In genomic region chr2:218323526-218324472, GRCh38 we compare ENCODE assay signal across 1 cellular context.
TF ChIP-seq lines count a peak whose summit lies in the region.

No MANE protein-coding gene starts in this region.

TF ChIP-seq in HepG2, 621 proteins besides CTCF, POLR2A, EP300 and RAD21 (continued from another document and continues in another):
- TF ChIP-seq ZNF784 (CRISPR knock-in tag; IDR thresholded peaks at IDR 0.05; ENCODE audit: borderline replicate concordance), result no peak
- TF ChIP-seq HINFP (CRISPR knock-in tag; IDR thresholded peaks at IDR 0.05; ENCODE audit: low read depth), result 0 out of 2 replicates have a peak, but pooled peaks have one; percentile 6
- 0 out of 2 replicates have a peak, but pooled peaks have one; percentile 71 for TF ChIP-seq SAFB2 (CRISPR knock-in tag; IDR thresholded peaks at IDR 0.05; ENCODE audit: borderline replicate concordance, low read depth)
- no peak for TF ChIP-seq MNT (IDR thresholded peaks at IDR 0.05)
- peak; percentile 58; the same call in 1 of the 2 replicates for TF ChIP-seq SIX1 (CRISPR knock-in tag; IDR thresholded peaks at IDR 0.05; ENCODE audit: borderline replicate concordance)
- TF ChIP-seq ZNF354B (CRISPR knock-in tag; IDR thresholded peaks at IDR 0.05), result no peak
- TF ChIP-seq POLR2AphosphoS2 (IDR thresholded peaks at IDR 0.05; ENCODE audit: low read depth, low read length), result no peak
- TF ChIP-seq ZNF543 (CRISPR knock-in tag; IDR thresholded peaks at IDR 0.05), result peak; percentile 62; the same call in 1 of the 2 replicates
- peak; percentile 76 for TF ChIP-seq JUNB (CRISPR knock-in tag; IDR thresholded peaks at IDR 0.05; ENCODE audit: borderline replicate concordance)
- peak; percentile 78; the same call in 1 of the 2 replicates for TF ChIP-seq ZNF607 (CRISPR knock-in tag; IDR thresholded peaks at IDR 0.05; ENCODE audit: borderline replicate concordance)
- TF ChIP-seq MZF1 (CRISPR knock-in tag; IDR thresholded peaks at IDR 0.05; ENCODE audit: borderline replicate concordance), result peak; percentile 65; the same call in 1 of the 2 replicates
- TF ChIP-seq ZNF207 (IDR thresholded peaks at IDR 0.05; ENCODE audit: borderline replicate concordance), result no peak
- no peak for TF ChIP-seq TEF (CRISPR knock-in tag; IDR thresholded peaks at IDR 0.05)
- TF ChIP-seq CBX5 (CRISPR knock-in tag; IDR thresholded peaks at IDR 0.05; ENCODE audit: borderline replicate concordance), result no peak
- no peak for TF ChIP-seq JARID2 (CRISPR knock-in tag; IDR thresholded peaks at IDR 0.05; ENCODE audit: insufficient replicate concordance)
- TF ChIP-seq IKZF1 (IDR thresholded peaks at IDR 0.05), result no peak
- TF ChIP-seq STAT5B (CRISPR knock-in tag; IDR thresholded peaks at IDR 0.05), result no peak
- TF ChIP-seq ZNF513 (CRISPR knock-in tag; conservative IDR thresholded peaks at IDR 0.05), result no peak
- TF ChIP-seq LCORL (IDR thresholded peaks at IDR 0.05), result no peak
- peak; percentile 88 for TF ChIP-seq LCORL (CRISPR knock-in tag; IDR thresholded peaks at IDR 0.05)
- TF ChIP-seq EEA1 (CRISPR knock-in tag; IDR thresholded peaks at IDR 0.05; ENCODE audit: borderline replicate concordance), result 0 out of 2 replicates have a peak, but pooled peaks have one; percentile 60
- peak; percentile 38; the same call in 1 of the 2 replicates for TF ChIP-seq MEF2D (CRISPR knock-in tag; IDR thresholded peaks at IDR 0.05)
- TF ChIP-seq ZNF552 (CRISPR knock-in tag; IDR thresholded peaks at IDR 0.05; ENCODE audit: borderline replicate concordance), result peak; percentile 22; the same call in 1 of the 2 replicates
- TF ChIP-seq ELK4 (CRISPR knock-in tag; IDR thresholded peaks at IDR 0.05; ENCODE audit: borderline replicate concordance), result no peak
- peak; percentile 96 for TF ChIP-seq ZNF343 (CRISPR knock-in tag; IDR thresholded peaks at IDR 0.05)
- peak; percentile 74; the same call in 1 of the 2 replicates for TF ChIP-seq RFXAP (CRISPR knock-in tag; IDR thresholded peaks at IDR 0.05; ENCODE audit: borderline replicate concordance)
- TF ChIP-seq ZNF446 (CRISPR knock-in tag; IDR thresholded peaks at IDR 0.05), result no peak
- TF ChIP-seq ZNF724P (CRISPR knock-in tag; IDR thresholded peaks at IDR 0.05; ENCODE audit: borderline replicate concordance), result peak; percentile 84
- peak; percentile 82 for TF ChIP-seq HOXA5 (CRISPR knock-in tag; IDR thresholded peaks at IDR 0.05)
- TF ChIP-seq FOXO4 (CRISPR knock-in tag; conservative IDR thresholded peaks at IDR 0.05), result peak; percentile 97; the same call in 1 of the 2 replicates
- 0 out of 2 replicates have a peak, but pooled peaks have one; percentile 80 for TF ChIP-seq HOXA7 (CRISPR knock-in tag; IDR thresholded peaks at IDR 0.05)
- TF ChIP-seq MAZ (IDR thresholded peaks at IDR 0.05; ENCODE audit: borderline replicate concordance, low read depth, low read length), result no peak
- TF ChIP-seq MAZ (CRISPR knock-in tag; IDR thresholded peaks at IDR 0.05; ENCODE audit: low read depth), result 0 out of 2 replicates have a peak, but pooled peaks have one; percentile 38
- no peak for TF ChIP-seq GLMP (CRISPR knock-in tag; IDR thresholded peaks at IDR 0.05; ENCODE audit: borderline replicate concordance)
- peak; percentile 30; the same call in 1 of the 2 replicates for TF ChIP-seq NFKBIZ (CRISPR knock-in tag; IDR thresholded peaks at IDR 0.05)
- TF ChIP-seq ZNF263 (CRISPR knock-in tag; IDR thresholded peaks at IDR 0.05), result 0 out of 2 replicates have a peak, but pooled peaks have one; percentile 38
- TF ChIP-seq YEATS4 (CRISPR knock-in tag; IDR thresholded peaks at IDR 0.05; ENCODE audit: borderline replicate concordance), result peak; percentile 54; the same call in 1 of the 2 replicates
- TF ChIP-seq POLR2AphosphoS5 (IDR thresholded peaks at IDR 0.05; ENCODE audit: low read depth, low read length), result peak; percentile 67
- no peak; the same call in none of the 2 replicates for TF ChIP-seq FOSL2 (CRISPR knock-in tag; IDR thresholded peaks at IDR 0.05)
- 0 out of 2 replicates have a peak, but pooled peaks have one; percentile 20 for TF ChIP-seq EED (CRISPR knock-in tag; IDR thresholded peaks at IDR 0.05)
- no peak; the same call in 1 of the 2 replicates for TF ChIP-seq ZNF770 (CRISPR knock-in tag; IDR thresholded peaks at IDR 0.05)
- 0 out of 2 replicates have a peak, but pooled peaks have one; percentile 31 for TF ChIP-seq RNF219 (CRISPR knock-in tag; IDR thresholded peaks at IDR 0.05)
- no peak for TF ChIP-seq ZNF773 (CRISPR knock-in tag; IDR thresholded peaks at IDR 0.05; ENCODE audit: borderline replicate concordance)
- peak; percentile 32 for TF ChIP-seq ZMYM4 (CRISPR knock-in tag; IDR thresholded peaks at IDR 0.05)
- no peak; the same call in 1 of the 2 replicates for TF ChIP-seq DRAP1 (CRISPR knock-in tag; IDR thresholded peaks at IDR 0.05)
- TF ChIP-seq DMAP1 (CRISPR knock-in tag; IDR thresholded peaks at IDR 0.05), result no peak; the same call in 1 of the 2 replicates
- TF ChIP-seq BHLHE40 (IDR thresholded peaks at IDR 0.05; ENCODE audit: low read length), result no peak
- TF ChIP-seq ATF1 (CRISPR knock-in tag; IDR thresholded peaks at IDR 0.05), result 0 out of 2 replicates have a peak, but pooled peaks have one; percentile 29
